ENCODE assay signal across 8 cellular contexts in genomic region chr13:26022538-26023292, GRCh38. TPM values are rescaled to one million over a fixed set of nuclear protein-coding genes. Genes with fewer than 3 reads are reported as not detected.
DNase-seq lines count a peak whose midpoint lies in the region; ATAC-seq and TF ChIP-seq lines count a peak whose summit lies in the region.

No MANE protein-coding gene starts in this region.

- CTCF ChIA-PET in activated naive CD4-positive, alpha-beta T cell treated with anti-CD3 and anti-CD28 coated beads, Interleukin-2, amount 10 ng/mL, durations not matched to agents 7 days and 5 days (lab: Charles Lee) = no interaction called here

- H3K27me3 ChIP-seq in ACC112 (ENCODE audit: insufficient read depth, low read length) = no peaks in the 10 kb centered on the region
- H3K27me3 ChIP-seq in body of pancreas = no peaks in the 10 kb centered on the region

- H3K27me3 Mint-ChIP-seq in activated naive CD4-positive, alpha-beta T cell treated with anti-CD3 and anti-CD28 coated beads, Interleukin-2, amount 10 ng/mL, durations not matched to agents 7 days and 5 days = peaks cover 15% of the 10 kb centered on the region
- H3K27me3 Mint-ChIP-seq in T-helper 17 cell = peaks cover 28% of the 10 kb centered on the region

- H3K79me2 ChIP-seq in ACC112 (ENCODE audit: control insufficient read depth, insufficient read depth, low read length, unreplicated experiment) = no peaks in the 10 kb centered on the region

- no peak overlapping the region for H3K4me3 ChIP-seq in ACC112 (ENCODE audit: low read depth, low read length)
- H3K4me3 ChIP-seq in body of pancreas = no peak overlapping the region

- H3K36me3 ChIP-seq in ACC112 (ENCODE audit: insufficient read depth, low read length) = no peaks in the 10 kb centered on the region
- H3K36me3 ChIP-seq in body of pancreas (replicated peaks in 1 of 2; ENCODE audit: insufficient read depth in 1 of 2, low read depth in 2 of 2) = no peaks in the 10 kb centered on the region

- no peak overlapping the region for H3K4me3 Mint-ChIP-seq in activated naive CD4-positive, alpha-beta T cell treated with anti-CD3 and anti-CD28 coated beads, Interleukin-2, amount 10 ng/mL, durations not matched to agents 7 days and 5 days
- no peak overlapping the region for H3K4me3 Mint-ChIP-seq in T-helper 17 cell

- TF ChIP-seq CTCF in body of pancreas (IDR thresholded peaks at IDR 0.05) = no peak

- intact Hi-C loops in body of pancreas (cut with DNase I) = no loop called here

- H3K27ac ChIP-seq in ACC112 (ENCODE audit: low read depth, low read length) = peak overlapping the region; percentile 12; the same call in 1 of the 2 replicates
- peak overlapping the region in 2 of 4 donors; percentile 52 to 60 for H3K27ac ChIP-seq in body of pancreas

- no peak overlapping the region for H3K27ac Mint-ChIP-seq in activated naive CD4-positive, alpha-beta T cell treated with anti-CD3 and anti-CD28 coated beads, Interleukin-2, amount 10 ng/mL, durations not matched to agents 7 days and 5 days
- H3K27ac Mint-ChIP-seq in T-helper 17 cell = no peak overlapping the region

- no peak overlapping the region for H2AFZ ChIP-seq in ACC112 (ENCODE audit: low read length, unreplicated experiment)

- H3K9me3 ChIP-seq in body of pancreas (no peaks in the 10 kb centered on the region), T-helper 17 cell (ENCODE audit: control insufficient read depth, low read length, poor library complexity, severe bottlenecking) (no peaks in the 10 kb centered on the region)

- peaks cover 3% of the 10 kb centered on the region for H3K4me1 Mint-ChIP-seq in activated naive CD4-positive, alpha-beta T cell treated with anti-CD3 and anti-CD28 coated beads, Interleukin-2, amount 10 ng/mL, durations not matched to agents 7 days and 5 days
- H3K4me1 Mint-ChIP-seq in T-helper 17 cell = peaks cover 3% of the 10 kb centered on the region

- H3K9me3 Mint-ChIP-seq in activated naive CD4-positive, alpha-beta T cell treated with anti-CD3 and anti-CD28 coated beads, Interleukin-2, amount 10 ng/mL, durations not matched to agents 7 days and 5 days = no peaks in the 10 kb centered on the region

- 37 to 70% methylated on average over 11 to 13 of the region's 13 CpGs for WGBS in body of pancreas, 2 donors

- peak; percentile 38 for DNase-seq in LoVo (ENCODE audit: low spot score)
- DNase-seq in body of pancreas = peak; percentile 69 to 79 (median 78)
- DNase-seq in kidney tubule cell (ENCODE audit: low spot score) = peak; percentile 99
- no peak for DNase-seq in NCI-H69 (lab: John Stamatoyannopoulos, UW)
- DNase-seq in activated naive CD4-positive, alpha-beta T cell treated with anti-CD3 and anti-CD28 coated beads, Interleukin-2, amount 10 ng/mL, durations not matched to agents 7 days and 5 days = no peak
- DNase-seq in T-helper 17 cell = no peak
- DNase-seq in COLO829 (ENCODE audit: low spot score) = no peak

- TF ChIP-seq POLR2A in body of pancreas (IDR thresholded peaks at IDR 0.05) = no peak

- peaks cover 11% of the 10 kb centered on the region for H3K4me1 ChIP-seq in ACC112 (ENCODE audit: control insufficient read depth, insufficient read depth, low read length, unreplicated experiment)
- H3K4me1 ChIP-seq in body of pancreas = peaks cover 27% of the 10 kb centered on the region

- peak; percentile 85 for ATAC-seq in body of pancreas
- no peak for ATAC-seq in T-helper 17 cell

- H3K36me3 Mint-ChIP-seq in activated naive CD4-positive, alpha-beta T cell treated with anti-CD3 and anti-CD28 coated beads, Interleukin-2, amount 10 ng/mL, durations not matched to agents 7 days and 5 days = peaks cover 3% of the 10 kb centered on the region
- peaks cover 3% of the 10 kb centered on the region for H3K36me3 Mint-ChIP-seq in T-helper 17 cell (ENCODE audit: low read depth)

RNA-seq across cellular contexts. Expression of gene SHISA2, which starts 29.1 kb away (rescaled TPM):
- 1 to 10 TPM in 1 of 2 donors, not detected in 1; 1.8 TPM for total RNA-seq in body of pancreas
- under 1 TPM; 0.37 to 0.62 TPM for total RNA-seq in T-helper 17 cell

Comparison
In these comparisons a context has a peak if more than half of its experiments do, and no peak if none do; other contexts are left out.
1. DNase-seq: peak in LoVo (single experiment), body of pancreas (4 of 4) and kidney tubule cell (single experiment); none in NCI-H69 (single experiment), activated naive CD4-positive, alpha-beta T cell treated with anti-CD3 and anti-CD28 coated beads, Interleukin-2, amount 10 ng/mL, durations not matched to agents 7 days and 5 days (single experiment), T-helper 17 cell (0 of 3) and COLO829 (single experiment).